In genomic region chr1:204384636-204385354, GRCh38 we compare ENCODE assay signal across 10 cellular contexts. TPM values are rescaled to one million over a fixed set of nuclear protein-coding genes. Genes with fewer than 3 reads are reported as not detected.
DNase-seq lines count a peak whose midpoint lies in the region; ATAC-seq and TF ChIP-seq lines count a peak whose summit lies in the region.
"Had no signal": no experiment of that assay in that cellular context is flagged by ENCODE, and none has a peak within 500 bp of the region (broad histone marks: within the 10 kb centered on the region; RNA-seq: fewer than 3 reads in every experiment).

No MANE protein-coding gene starts in this region.

- H3K9me3 ChIP-seq in right atrium auricular region (no peaks in the 10 kb centered on the region), aorta (ENCODE audit: control insufficient read depth, low read length) (no peaks in the 10 kb centered on the region)

- no peak for TF ChIP-seq CTCF in right atrium auricular region (IDR thresholded peaks at IDR 0.05)
- TF ChIP-seq CTCF in astrocyte of the cerebellum (IDR thresholded peaks at IDR 0.05; ENCODE audit: low read depth, low read length, missing control alignments) = no peak

- in situ Hi-C loops in astrocyte of the cerebellum (cut with HindIII; ENCODE audit: low sequenced_read_pairs) = no loop called here

- intact Hi-C loops in Right ventricle myocardium superior (cut with DNase I) (no loop called here), aorta (cut with DNase I) (loop anchor here in 1 of 2 donors (5.0 kb wide), 1 partner anchor 222 kb away; no protein-coding TSS in a partner anchor)

- H3K4me3 ChIP-seq in right atrium auricular region (no peak overlapping the region), astrocyte of the cerebellum (ENCODE audit: low read depth, low read length) (no peak overlapping the region), aorta (ENCODE audit: low read length in 2 of 2) (no peak overlapping the region)

- WGBS in aorta, 2 donors = 55 to 59% methylated on average over 7 of the region's 7 CpGs

- no peak overlapping the region for H3K27ac ChIP-seq in right atrium auricular region
- no peak overlapping the region for H3K27ac ChIP-seq in aorta (ENCODE audit: low read depth in 1 of 2, low read length in 2 of 2)

- H3K4me1 ChIP-seq in right atrium auricular region (peaks cover 0 to 9% of the 10 kb centered on the region in 2 donors), aorta (ENCODE audit: control insufficient read depth in 1 of 2, insufficient read depth in 2 of 2, low read length in 2 of 2) (no peaks in the 10 kb centered on the region)

- DNase-seq in Right ventricle myocardium superior = peak; percentile 54
- DNase-seq in right atrium auricular region (ENCODE audit: low spot score) = no peak
- peak; percentile 22 for DNase-seq in astrocyte of the cerebellum (ENCODE audit: low read depth)
- DNase-seq in hypothalamus (lab: John Stamatoyannopoulos, UW) = peak in 30 of 51 donors; percentile 12 to 64 (median 41)
- peak; percentile 76 to 83 for DNase-seq in aorta
- DNase-seq in activated CD4-positive, alpha-beta T cell treated with anti-CD3 and anti-CD28 coated beads for 48 hours = no peak
- DNase-seq: H9, NCI-H524 had no signal

- H3K36me3 ChIP-seq in right atrium auricular region = no peaks in the 10 kb centered on the region
- H3K36me3 ChIP-seq in aorta (ENCODE audit: control insufficient read depth in 1 of 2, insufficient read depth in 2 of 2, low read length in 1 of 2) = no peaks in the 10 kb centered on the region

- H3K27me3 ChIP-seq in right atrium auricular region (no peaks in the 10 kb centered on the region), aorta (ENCODE audit: control insufficient read depth in 1 of 2, insufficient read depth in 2 of 2, low read length in 1 of 2) (no peaks in the 10 kb centered on the region)

- ATAC-seq in Right ventricle myocardium superior (ENCODE audit: poor library complexity) (peak; percentile 72), aorta (ENCODE audit: low FRiP score) (no peak), GM21737 (IDR thresholded peaks at IDR 0.05; ENCODE audit: unreplicated experiment) (no peak), GM21360 (IDR thresholded peaks at IDR 0.05; ENCODE audit: unreplicated experiment) (no peak)

RNA-seq across cellular contexts. Expression of gene PLEKHA6, which starts 25.1 kb away (rescaled TPM):
- 20.0 TPM for total RNA-seq in Right ventricle myocardium superior
- total RNA-seq in right atrium auricular region = 10 to 100 TPM; 18.1 to 25.7 TPM
- total RNA-seq in aorta = 10 to 100 TPM in 1 of 2 donors, 1 to 10 TPM in 1; 3.9 to 19.6 TPM
- 1 to 10 TPM in 1 of 2 donors, under 1 TPM in 1; 0.56 to 6.1 TPM for polyA plus RNA-seq in aorta

RNA-seq across cellular contexts. Expression of gene PPP1R15B, which starts 26.8 kb away (rescaled TPM):
- total RNA-seq in Right ventricle myocardium superior (19.7 TPM), right atrium auricular region (10 to 100 TPM; 27.3 to 30.9 TPM), aorta (10 to 100 TPM; 39.3 to 59.9 TPM)
- 10 to 100 TPM in 1 of 2 donors, 1 to 10 TPM in 1; 6.8 to 13.7 TPM for polyA plus RNA-seq in aorta

Comparison
In these comparisons a context has a peak if more than half of its experiments do, and no peak if none do; other contexts are left out.
1. DNase-seq: peak in Right ventricle myocardium superior (single experiment), astrocyte of the cerebellum (single experiment), hypothalamus (30 of 51) and aorta (2 of 2); none in right atrium auricular region (single experiment) and activated CD4-positive, alpha-beta T cell treated with anti-CD3 and anti-CD28 coated beads for 48 hours (single experiment).